ENCODE assay signal across 26 cellular contexts in genomic region chr10:86785021-86785420, GRCh38. TPM values are rescaled to one million over a fixed set of nuclear protein-coding genes. Genes with fewer than 3 reads are reported as not detected.
DNase-seq lines count a peak whose midpoint lies in the region; ATAC-seq, FAIRE-seq and TF ChIP-seq lines count a peak whose summit lies in the region.
"Had no signal": no experiment of that assay in that cellular context is flagged by ENCODE, and none has a peak within 500 bp of the region (broad histone marks: within the 10 kb centered on the region; RNA-seq: fewer than 3 reads in every experiment).

No MANE protein-coding gene starts in this region.

- H3K9me2 ChIP-seq in SK-N-SH, result no peaks in the 10 kb centered on the region

- no peak overlapping the region for H3K4me3 Mint-ChIP-seq in mesothelial cell of epicardium
- H3K4me3 Mint-ChIP-seq: activated CD8-positive, alpha-beta T cell treated with anti-CD3 and anti-CD28 coated beads, Interleukin-2, amount 10 ng/mL, durations not matched to agents 7 days and 5 days; HFFc6; IgD-negative memory B cell; naive thymus-derived CD8-positive, alpha-beta T cell had no signal

- H4K20me1 ChIP-seq in SK-N-SH (ENCODE audit: insufficient read depth), result peaks cover 49% of the 10 kb centered on the region
- peaks cover 82% of the 10 kb centered on the region for H4K20me1 ChIP-seq in smooth muscle cell (ENCODE audit: low read depth)

- TF ChIP-seq POLR2A in thyroid gland (IDR thresholded peaks at IDR 0.05), result no peak

- peaks cover 5% of the 10 kb centered on the region; the same call in 1 of the 2 replicates for H3K36me3 ChIP-seq in HUES6 (ENCODE audit: control insufficient read depth, insufficient read depth, low read length)
- H3K36me3 ChIP-seq in thyroid gland, result no peaks in the 10 kb centered on the region
- H3K36me3 ChIP-seq in SK-N-SH (replicated peaks in 1 of 2; ENCODE audit: control insufficient read depth in 1 of 2, insufficient read depth in 2 of 2, low read length in 1 of 2), result peaks cover 0 to 7% of the 10 kb centered on the region in 2 experiments
- no peaks in the 10 kb centered on the region for H3K36me3 ChIP-seq in smooth muscle cell (ENCODE audit: low read depth)
- H3K36me3 ChIP-seq: upper lobe of left lung had no signal

- no peaks in the 10 kb centered on the region for H3F3A ChIP-seq in SK-N-SH (replicated peaks; ENCODE audit: insufficient read depth)
- no peaks in the 10 kb centered on the region for H3F3A ChIP-seq in smooth muscle cell (ENCODE audit: low read depth)

- no peak overlapping the region for H3K4me3 ChIP-seq in HUES6 (ENCODE audit: low read depth, low read length)
- H3K4me3 ChIP-seq in thyroid gland (replicated peaks in 1 of 3), result no peak overlapping the region
- H3K4me3 ChIP-seq in SK-N-SH (ENCODE audit: low read depth in 2 of 2, low read length in 1 of 2), result no peak overlapping the region
- H3K4me3 ChIP-seq in smooth muscle cell, result no peak overlapping the region
- H3K4me3 ChIP-seq: upper lobe of left lung had no signal

- H3K27ac ChIP-seq in HUES6 (ENCODE audit: low read depth, low read length), result peak overlapping the region; percentile 56
- H3K27ac ChIP-seq in thyroid gland, result peak overlapping the region; percentile 34 to 85 (median 71)
- H3K27ac ChIP-seq in SK-N-SH (ENCODE audit: low read depth in 2 of 2, low read length in 1 of 2), result no peak overlapping the region
- no peak overlapping the region for H3K27ac ChIP-seq in smooth muscle cell (ENCODE audit: low read depth)
- H3K27ac ChIP-seq: upper lobe of left lung had no signal

- CTCF ChIA-PET in SK-N-SH (lab: Yijun Ruan, JAX), result no interaction called here

- no peaks in the 10 kb centered on the region for H3K9me3 ChIP-seq in HUES6 (ENCODE audit: control insufficient read depth, insufficient read depth, low read depth, low read length)
- no peaks in the 10 kb centered on the region for H3K9me3 ChIP-seq in thyroid gland
- H3K9me3 ChIP-seq in SK-N-SH, result no peaks in the 10 kb centered on the region
- H3K9me3 ChIP-seq in smooth muscle cell (replicated peaks; ENCODE audit: low read depth), result no peaks in the 10 kb centered on the region
- H3K9me3 ChIP-seq: upper lobe of left lung had no signal

- DNase-seq in mesothelial cell of epicardium (ENCODE audit: low spot score in 2 of 2, unreplicated experiment in 2 of 2) (no peak), thyroid gland (no peak), SK-N-SH (no peak), NOMO-1 treated with dmso at 0.1 percent for 144 hours (lab: John Stamatoyannopoulos, UW; ENCODE audit: unreplicated experiment) (no peak), smooth muscle cell (lab: John Stamatoyannopoulos, UW; ENCODE audit: unreplicated experiment) (no peak)
- DNase-seq: activated CD8-positive, alpha-beta T cell treated with anti-CD3 and anti-CD28 coated beads, Interleukin-2, amount 10 ng/mL, durations not matched to agents 7 days and 5 days; activated naive CD4-positive, alpha-beta T cell; activated T-cell treated with anti-CD3 and anti-CD28 coated beads, Interleukin-2, amount 50 U/mL, for 1 hour; aorta; DMS79 treated with DMSO at 0.1 percent for 48 hours; foreskin fibroblast; HFFc6; naive thymus-derived CD8-positive, alpha-beta T cell; NCI-H1436; NCI-H2171 treated with DMSO at 0.1 percent for 48 hours; NCI-H526; RPMI8226; stimulated activated naive CD8-positive, alpha-beta T cell treated with anti-CD3 and anti-CD28 coated beads, Interleukin-15, Interleukin-2, amounts not matched to agents 100 U/mL and 50 U/mL, for 24 hours; T1000; upper lobe of left lung had no signal

- POLR2A ChIA-PET in SK-N-SH (lab: Yijun Ruan, JAX), result no interaction called here

- H2AFZ ChIP-seq in SK-N-SH (ENCODE audit: low read depth) (no peak overlapping the region), smooth muscle cell (ENCODE audit: low read depth) (no peak overlapping the region)

- H3K4me2 ChIP-seq in SK-N-SH (no peak overlapping the region), smooth muscle cell (no peak overlapping the region)

- H3K79me2 ChIP-seq in SK-N-SH (ENCODE audit: insufficient read depth) (peaks cover 99% of the 10 kb centered on the region), smooth muscle cell (ENCODE audit: low read depth) (peaks cover 98% of the 10 kb centered on the region)

- no peaks in the 10 kb centered on the region for H3K27me3 ChIP-seq in HUES6 (ENCODE audit: control insufficient read depth, insufficient read depth, low read length)
- H3K27me3 ChIP-seq in thyroid gland, result no peaks in the 10 kb centered on the region
- H3K27me3 ChIP-seq in SK-N-SH (ENCODE audit: insufficient read depth), result no peaks in the 10 kb centered on the region
- no peaks in the 10 kb centered on the region for H3K27me3 ChIP-seq in smooth muscle cell (ENCODE audit: low read depth)
- H3K27me3 ChIP-seq: upper lobe of left lung had no signal

- H3K9ac ChIP-seq in HUES6 (ENCODE audit: low read length) (peak overlapping the region; percentile 7), SK-N-SH (no peak overlapping the region), smooth muscle cell (ENCODE audit: low read depth) (no peak overlapping the region)

- no peak for ATAC-seq in GM19452 (IDR thresholded peaks at IDR 0.05; ENCODE audit: unreplicated experiment)
- ATAC-seq: activated CD4-positive, CD25-positive, alpha-beta regulatory T cell treated with anti-CD3 and anti-CD28 coated beads, Interleukin-2, amount 50 U/mL, for 24 hours; activated CD8-positive, alpha-beta T cell treated with anti-CD3 and anti-CD28 coated beads, Interleukin-2, amount 10 ng/mL, durations not matched to agents 7 days and 5 days; naive thymus-derived CD8-positive, alpha-beta T cell; SK-N-SH treated with all-trans-retinoic acid at 6 μM for 48 hours; stimulated activated naive CD8-positive, alpha-beta T cell treated with anti-CD3 and anti-CD28 coated beads, Interleukin-15, Interleukin-2, amounts not matched to agents 100 U/mL and 50 U/mL, for 24 hours had no signal

- peak overlapping the region; percentile 3 for H3K27ac Mint-ChIP-seq in mesothelial cell of epicardium
- H3K27ac Mint-ChIP-seq: activated CD8-positive, alpha-beta T cell treated with anti-CD3 and anti-CD28 coated beads, Interleukin-2, amount 10 ng/mL, durations not matched to agents 7 days and 5 days; HFFc6; naive thymus-derived CD8-positive, alpha-beta T cell had no signal

- H3K9me3 Mint-ChIP-seq in mesothelial cell of epicardium, result peaks cover 28% of the 10 kb centered on the region
- H3K9me3 Mint-ChIP-seq: HFFc6 had no signal

- H3K27me3 Mint-ChIP-seq in mesothelial cell of epicardium (ENCODE audit: low read depth), result no peaks in the 10 kb centered on the region
- H3K27me3 Mint-ChIP-seq: IgD-negative memory B cell had no signal

- H3K4me1 ChIP-seq in HUES6 (ENCODE audit: control insufficient read depth, insufficient read depth, low read length) (peaks cover 37% of the 10 kb centered on the region), thyroid gland (peaks cover 36 to 44% of the 10 kb centered on the region in 2 donors), SK-N-SH (ENCODE audit: control insufficient read depth in 1 of 2, insufficient read depth in 2 of 2, low read depth in 1 of 2, low read length in 1 of 2) (peaks cover 0 to 4% of the 10 kb centered on the region in 2 experiments; a peak in 2 of 4 replicates), smooth muscle cell (ENCODE audit: low read depth) (peaks cover 17% of the 10 kb centered on the region)

- peak; percentile 55 for FAIRE-seq in endometrium (lab: Jason Lieb, UNC)

- TF ChIP-seq CTCF in mesothelial cell of epicardium (IDR thresholded peaks at IDR 0.05; ENCODE audit: unreplicated experiment) (no peak), thyroid gland (IDR thresholded peaks at IDR 0.05) (no peak), SK-N-SH (IDR thresholded peaks at IDR 0.05) (no peak), smooth muscle cell (IDR thresholded peaks at IDR 0.05; ENCODE audit: borderline replicate concordance, insufficient read depth, poor library complexity, severe bottlenecking) (no peak)

- 88 to 92% methylated on average over 3 of the region's 3 CpGs for WGBS in thyroid gland, 2 donors
- 98% methylated on average over 3 of the region's 3 CpGs for WGBS in SK-N-SH (ENCODE audit: low lambda C conversion rate)
- WGBS in smooth muscle cell (ENCODE audit: low lambda C conversion rate), result 93% methylated on average over 3 of the region's 3 CpGs

- TF ChIP-seq EP300 in SK-N-SH (IDR thresholded peaks at IDR 0.05; ENCODE audit: borderline replicate concordance in 1 of 2, low read depth in 1 of 2, low read length in 1 of 2), result no peak

- no peak for TF ChIP-seq RAD21 in SK-N-SH (IDR thresholded peaks at IDR 0.05; ENCODE audit: low read length)

- intact Hi-C loops in thyroid gland (cut with DNase I), result no loop called here

- peaks cover 10% of the 10 kb centered on the region for H3K4me1 Mint-ChIP-seq in mesothelial cell of epicardium
- H3K4me1 Mint-ChIP-seq: naive thymus-derived CD8-positive, alpha-beta T cell had no signal

- H3K36me3 Mint-ChIP-seq in mesothelial cell of epicardium, result peaks cover 18% of the 10 kb centered on the region

TF ChIP-seq in SK-N-SH, 30 proteins besides CTCF, POLR2A, EP300 and RAD21:
- TF ChIP-seq TCF12 (IDR thresholded peaks at IDR 0.05) (no peak), GATA2 (CRISPR knock-in tag; IDR thresholded peaks at IDR 0.05) (no peak), SIN3A (IDR thresholded peaks at IDR 0.05; ENCODE audit: borderline replicate concordance, low read depth, low read length) (no peak), MEF2A (IDR thresholded peaks at IDR 0.05; ENCODE audit: borderline replicate concordance, low read depth) (no peak), PBX3 (IDR thresholded peaks at IDR 0.05) (no peak), ELF1 (IDR thresholded peaks at IDR 0.05) (no peak)

RNA-seq across cellular contexts. Expression of gene BMPR1A, which starts 28.6 kb away (rescaled TPM):
- total RNA-seq in mesothelial cell of epicardium (96.1 to 106 TPM (median 100.0 TPM) in 3 replicates), thyroid gland (10 to 100 TPM; 72.7 to 89.5 (median 84.2) TPM), smooth muscle cell (52.2 and 80.9 TPM in 2 replicates)
- polyA plus RNA-seq in SK-N-SH (2012; rRNA removed) (12.7 and 20.1 TPM in 2 replicates), smooth muscle cell (13.6 and 15.5 TPM in 2 replicates)
- polyA plus RNA-seq in SK-N-SH (2012; cell fraction: cytosol; rRNA removed), result 19.2 and 19.7 TPM in 2 replicates
- 5.9 and 13.3 TPM in 2 replicates for polyA plus RNA-seq in SK-N-SH (2012; cell fraction: nucleus; rRNA removed)

Comparison
In these comparisons a context has a peak if more than half of its experiments do, and no peak if none do; other contexts are left out.
1. H3K27ac ChIP-seq: peak in HUES6 (single experiment) and thyroid gland (3 of 3); none in SK-N-SH (0 of 2) and smooth muscle cell (single experiment).